Comparison of ENCODE assay signal across 9 cellular contexts in genomic region chr3:152205097-152205593, GRCh38.
DNase-seq lines count a peak whose midpoint lies in the region; ATAC-seq and TF ChIP-seq lines count a peak whose summit lies in the region.
"Had no signal": no experiment of that assay in that cellular context is flagged by ENCODE, and none has a peak within 500 bp of the region (broad histone marks: within the 10 kb centered on the region; RNA-seq: fewer than 3 reads in every experiment).

No MANE protein-coding gene starts in this region.

- H3K4me3 ChIP-seq in NB4 (ENCODE audit: low read depth, low read length), result peak overlapping the region; percentile 77
- peak overlapping the region; percentile 39 to 41 for H3K4me3 ChIP-seq in gastroesophageal sphincter

- no peaks in the 10 kb centered on the region for H3K9me3 ChIP-seq in gastroesophageal sphincter

- peaks cover 4 to 5% of the 10 kb centered on the region in 2 donors for H3K36me3 Mint-ChIP-seq in CD14-positive monocyte

- peak overlapping the region; percentile 84 to 99 for H3K4me3 Mint-ChIP-seq in CD14-positive monocyte

- peak overlapping the region; percentile 84 to 99 (median 86) for H3K27ac ChIP-seq in gastroesophageal sphincter
- H3K27ac ChIP-seq: parathyroid adenoma had no signal

- no peaks in the 10 kb centered on the region for H3K27me3 Mint-ChIP-seq in CD14-positive monocyte (ENCODE audit: low read depth in 3 of 3)

- no peaks in the 10 kb centered on the region for H3K27me3 ChIP-seq in gastroesophageal sphincter

- WGBS in gastroesophageal sphincter (ENCODE audit: low coverage in 1 of 2), 2 donors, result 37 to 52% methylated on average over 3 of the region's 3 CpGs

- ATAC-seq in GM21423 (IDR thresholded peaks at IDR 0.05; ENCODE audit: unreplicated experiment), result peak; percentile 55
- ATAC-seq in gastroesophageal sphincter, result peak; percentile 25
- ATAC-seq in HG03025 (IDR thresholded peaks at IDR 0.05; ENCODE audit: low FRiP score, unreplicated experiment), result no peak

- TF ChIP-seq CTCF in CD14-positive monocyte (IDR thresholded peaks at IDR 0.05), result no peak
- no peak for TF ChIP-seq CTCF in NB4 (IDR thresholded peaks at IDR 0.05; ENCODE audit: low read depth, low read length)
- TF ChIP-seq CTCF in gastroesophageal sphincter (IDR thresholded peaks at IDR 0.05), result no peak

- no peak for TF ChIP-seq EP300 in gastroesophageal sphincter (IDR thresholded peaks at IDR 0.05)

- H3K36me3 ChIP-seq in gastroesophageal sphincter, result no peaks in the 10 kb centered on the region

- intact Hi-C loops in CD14-positive monocyte (cut with micrococcal nuclease) (loop anchor here in 1 of 2 donors (5.0 kb wide), 2 partner anchors 37 to 62 kb away; partner anchors contain the start of gene MBNL1), posterior vena cava (cut with DNase I) (no loop called here)

- peaks cover 12 to 16% (median 14%) of the 10 kb centered on the region in 7 donors for H3K9me3 Mint-ChIP-seq in CD14-positive monocyte

- H3K4me1 Mint-ChIP-seq in CD14-positive monocyte, result peaks cover 32% of the 10 kb centered on the region

- TF ChIP-seq POLR2A in NB4 (IDR thresholded peaks at IDR 0.05; ENCODE audit: extremely low read depth, insufficient read length) (peak; percentile 44), gastroesophageal sphincter (IDR thresholded peaks at IDR 0.05) (no peak)

- peaks cover 0 to 53% (median 13%) of the 10 kb centered on the region in 3 donors for H3K4me1 ChIP-seq in gastroesophageal sphincter
- H3K4me1 ChIP-seq: parathyroid adenoma had no signal

- no peak for DNase-seq in CD14-positive monocyte (ENCODE audit: low spot score)
- DNase-seq in NB4 (ENCODE audit: low read depth), result peak; percentile 92
- no peak for DNase-seq in NCI-H446 treated with DMSO at 0.1 percent for 48 hours (lab: John Stamatoyannopoulos, UW)
- no peak for DNase-seq in posterior vena cava (ENCODE audit: low spot score)
- no peak for DNase-seq in NCI-H2029 (lab: John Stamatoyannopoulos, UW)

- H3K27ac Mint-ChIP-seq in CD14-positive monocyte, result peak overlapping the region; percentile 92 to 99 (median 97)
